ENCODE assay signal across 1 cellular context in the genomic region with DNA sequence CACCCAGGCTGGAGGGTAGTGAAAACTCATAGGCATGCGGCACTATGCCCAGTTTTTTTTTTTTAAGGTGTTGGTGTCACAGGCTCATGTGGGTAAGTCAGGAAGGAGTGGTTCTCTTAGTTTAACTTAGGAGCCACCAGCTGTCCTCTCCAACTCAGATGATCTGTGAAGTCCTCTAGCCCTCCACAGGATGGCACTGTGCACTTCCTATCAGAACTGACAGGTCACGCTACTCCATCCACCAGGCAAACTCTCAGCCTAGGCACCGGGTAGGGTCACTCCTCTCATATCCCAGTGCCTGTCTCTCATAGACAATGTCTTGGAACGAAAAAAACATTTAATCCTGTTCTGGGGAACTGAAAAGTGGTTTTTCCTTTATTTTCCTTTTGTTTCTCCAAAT.
TF ChIP-seq lines count a peak whose summit lies in the region.

No MANE protein-coding gene starts in this region.

TF ChIP-seq in HCT116, 20 proteins besides CTCF, POLR2A, EP300 and RAD21:
- TF ChIP-seq, protein P1, sequence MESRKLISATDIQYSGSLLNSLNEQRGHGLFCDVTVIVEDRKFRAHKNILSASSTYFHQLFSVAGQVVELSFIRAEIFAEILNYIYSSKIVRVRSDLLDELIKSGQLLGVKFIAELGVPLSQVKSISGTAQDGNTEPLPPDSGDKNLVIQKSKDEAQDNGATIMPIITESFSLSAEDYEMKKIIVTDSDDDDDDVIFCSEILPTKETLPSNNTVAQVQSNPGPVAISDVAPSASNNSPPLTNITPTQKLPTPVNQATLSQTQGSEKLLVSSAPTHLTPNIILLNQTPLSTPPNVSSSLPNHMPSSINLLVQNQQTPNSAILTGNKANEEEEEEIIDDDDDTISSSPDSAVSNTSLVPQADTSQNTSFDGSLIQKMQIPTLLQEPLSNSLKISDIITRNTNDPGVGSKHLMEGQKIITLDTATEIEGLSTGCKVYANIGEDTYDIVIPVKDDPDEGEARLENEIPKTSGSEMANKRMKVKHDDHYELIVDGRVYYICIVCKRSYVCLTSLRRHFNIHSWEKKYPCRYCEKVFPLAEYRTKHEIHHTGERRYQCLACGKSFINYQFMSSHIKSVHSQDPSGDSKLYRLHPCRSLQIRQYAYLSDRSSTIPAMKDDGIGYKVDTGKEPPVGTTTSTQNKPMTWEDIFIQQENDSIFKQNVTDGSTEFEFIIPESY (IDR thresholded peaks at IDR 0.05; ENCODE audit: extremely low read depth, insufficient replicate concordance, low read length) = no peak
- TF ChIP-seq ZNF274 (IDR thresholded peaks at IDR 0.05; ENCODE audit: low read depth, low read length) (no peak), POLR2AphosphoS5 (IDR thresholded peaks at IDR 0.05; ENCODE audit: low read depth, low read length) (no peak), SIN3A (IDR thresholded peaks at IDR 0.05; ENCODE audit: low read depth) (no peak), SRF (IDR thresholded peaks at IDR 0.05; ENCODE audit: low read depth) (no peak), YY1 (IDR thresholded peaks at IDR 0.05; ENCODE audit: extremely low read depth, insufficient replicate concordance, low read depth, low read length) (no peak), ZFX (IDR thresholded peaks at IDR 0.05) (no peak)
TF ChIP-seq in HCT116: peak in this region for 0.
